Comparison of ENCODE assay signal across 10 cellular contexts in the genomic region with DNA sequence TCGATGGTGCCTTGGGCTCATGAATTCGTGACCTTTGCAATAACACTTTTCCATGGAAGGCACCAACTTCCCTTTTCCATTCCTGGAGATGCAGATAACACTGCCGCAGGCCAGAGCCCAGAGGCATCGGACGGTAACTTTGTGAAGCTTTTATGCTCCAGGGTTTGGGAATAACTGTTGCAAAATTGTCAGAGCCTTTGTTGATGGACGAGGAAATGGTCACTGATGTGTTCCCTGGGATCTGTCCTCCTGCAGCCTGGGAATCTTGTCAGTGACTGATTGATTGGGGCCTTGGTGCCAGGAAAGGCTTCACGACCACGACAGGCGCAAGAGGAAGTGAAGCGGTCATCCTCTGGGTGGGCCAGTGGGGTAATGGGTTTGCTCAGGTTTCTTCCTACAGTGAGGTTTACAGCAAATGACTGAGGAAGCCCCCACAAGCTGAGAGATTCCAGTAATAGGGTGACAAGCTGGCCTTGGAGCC. TPM values are rescaled to one million over a fixed set of nuclear protein-coding genes. Genes with fewer than 3 reads are reported as not detected.
DNase-seq lines count a peak whose midpoint lies in the region; ATAC-seq and TF ChIP-seq lines count a peak whose summit lies in the region.
"Had no signal": no experiment of that assay in that cellular context is flagged by ENCODE, and none has a peak within 500 bp of the region (broad histone marks: within the 10 kb centered on the region; RNA-seq: fewer than 3 reads in every experiment).

No MANE protein-coding gene starts in this region.

- H3K4me1 ChIP-seq in HUES6 (ENCODE audit: control insufficient read depth, insufficient read depth, low read length) = no peaks in the 10 kb centered on the region; the same call in 1 of the 2 replicates
- H3K4me1 ChIP-seq in PC-3 (ENCODE audit: insufficient read depth, low read length) = no peaks in the 10 kb centered on the region

- H4K20me1 ChIP-seq in PC-3 (ENCODE audit: low read length) = 0 out of 2 replicates have a peak, but pooled peaks cover 4% of the 10 kb centered on the region

- BruUV-seq in PC-3 (replicated peaks; lab: Mats Ljungman, UMichigan) = no TSS peak

- no peaks in the 10 kb centered on the region for H3K27me3 ChIP-seq in HUES6 (ENCODE audit: control insufficient read depth, insufficient read depth, low read length)
- no peaks in the 10 kb centered on the region for H3K27me3 ChIP-seq in PC-3 (ENCODE audit: low read length)

- H3K27ac ChIP-seq in HUES6 (ENCODE audit: low read depth, low read length) (peak overlapping the region; percentile 34; the same call in 1 of the 2 replicates), coronary artery (peak overlapping the region; percentile 63 to 86), PC-3 (ENCODE audit: low read length) (no peak overlapping the region)

- no peak overlapping the region for H2AFZ ChIP-seq in PC-3 (ENCODE audit: low read length)

- no peak overlapping the region for H3K4me3 Mint-ChIP-seq in nephron progenitor cell

- H3F3A ChIP-seq in PC-3 (ENCODE audit: low read length, unreplicated experiment) = peaks cover 3% of the 10 kb centered on the region

- peak overlapping the region; percentile 75 for H3K27ac Mint-ChIP-seq in nephron progenitor cell

- DNase-seq in A172 (ENCODE audit: low spot score) (peak; percentile 38), coronary artery (ENCODE audit: low spot score) (no peak), nephron progenitor cell (no peak), PC-3 (no peak), NCI-H446 (lab: John Stamatoyannopoulos, UW) (no peak)
- DNase-seq: NCI-H1436; stimulated activated naive CD8-positive, alpha-beta T cell treated with anti-CD3 and anti-CD28 coated beads, Interleukin-15, amount 100 ng/mL, for 72 hours had no signal

- H3K36me3 ChIP-seq in HUES6 (ENCODE audit: control insufficient read depth, insufficient read depth, low read length) = peaks cover 80% of the 10 kb centered on the region
- H3K36me3 ChIP-seq in PC-3 (ENCODE audit: low read depth, low read length) = peaks cover 19% of the 10 kb centered on the region; the same call in 1 of the 2 replicates

- TF ChIP-seq CTCF in coronary artery (IDR thresholded peaks at IDR 0.05) (no peak), nephron progenitor cell (IDR thresholded peaks at IDR 0.05) (no peak), PC-3 (conservative IDR thresholded peaks at IDR 0.05; ENCODE audit: low read depth, low read length) (no peak)

- no peak for ATAC-seq in GM18907 (IDR thresholded peaks at IDR 0.05; ENCODE audit: unreplicated experiment)
- no peak for ATAC-seq in PC-3
- ATAC-seq in GM18909 (IDR thresholded peaks at IDR 0.05; ENCODE audit: poor library complexity, unreplicated experiment) = no peak
- ATAC-seq: stimulated activated naive CD8-positive, alpha-beta T cell treated with anti-CD3 and anti-CD28 coated beads, Interleukin-15, amount 100 ng/mL, for 72 hours had no signal

- H3K27me3 Mint-ChIP-seq in nephron progenitor cell (ENCODE audit: low read depth, poor library complexity) = no peaks in the 10 kb centered on the region
- H3K27me3 Mint-ChIP-seq: stimulated activated naive CD8-positive, alpha-beta T cell treated with anti-CD3 and anti-CD28 coated beads, Interleukin-15, amount 100 ng/mL, for 72 hours had no signal

- CTCF ChIA-PET in PC-3 (lab: Charles Lee) = no interaction called here

- H3K9me3 ChIP-seq in HUES6 (ENCODE audit: control insufficient read depth, insufficient read depth, low read depth, low read length) (no peaks in the 10 kb centered on the region), PC-3 (ENCODE audit: low read length) (no peaks in the 10 kb centered on the region)

- intact Hi-C loops in PC-3 (cut with micrococcal nuclease) = no loop called here

- H3K4me3 ChIP-seq in HUES6 (ENCODE audit: low read depth, low read length) (no peak overlapping the region), coronary artery (peak overlapping the region; percentile 28), PC-3 (ENCODE audit: low read length) (no peak overlapping the region)

- H3K4me2 ChIP-seq in PC-3 (ENCODE audit: low read length) = no peak overlapping the region

- H3K9me3 Mint-ChIP-seq in nephron progenitor cell = no peaks in the 10 kb centered on the region
- H3K9me3 Mint-ChIP-seq: stimulated activated naive CD8-positive, alpha-beta T cell treated with anti-CD3 and anti-CD28 coated beads, Interleukin-15, amount 100 ng/mL, for 72 hours had no signal

- peaks cover 19% of the 10 kb centered on the region; the same call in 1 of the 2 replicates for H3K79me2 ChIP-seq in PC-3 (ENCODE audit: low read length)

- H3K9me2 ChIP-seq in PC-3 (replicated peaks; ENCODE audit: low read length) = no peaks in the 10 kb centered on the region

- peaks cover 30% of the 10 kb centered on the region for H3K36me3 Mint-ChIP-seq in nephron progenitor cell (ENCODE audit: low read depth)

- H3K9ac ChIP-seq in HUES6 (ENCODE audit: low read length) = no peak overlapping the region
- H3K9ac ChIP-seq in PC-3 (ENCODE audit: low read length) = no peak overlapping the region

- POLR2A ChIA-PET in PC-3 (lab: Charles Lee; ENCODE audit: unreplicated experiment) = interaction anchor here (0.6 kb wide), 1 partner anchor 48 kb away, joined by 3 read pairs; no protein-coding TSS in a partner anchor

- H3K4me1 Mint-ChIP-seq in nephron progenitor cell = peaks cover 72% of the 10 kb centered on the region

RNA-seq across cellular contexts. Expression of gene PGS1, which starts 37.4 kb away (rescaled TPM):
- 25.6 and 40.1 TPM in 2 replicates for total RNA-seq in A172 (2014; rRNA removed; shearing (Covaris generic))
- 40.6 and 47.0 TPM in 2 replicates for total RNA-seq in PC-3 (2014; rRNA removed)

RNA-seq across cellular contexts. Expression of gene SOCS3, which starts 56.0 kb away (rescaled TPM):
- 51.0 and 60.2 TPM in 2 replicates for total RNA-seq in A172 (2014; rRNA removed; shearing (Covaris generic))
- total RNA-seq in PC-3 (2014; rRNA removed) = 103 and 125 TPM in 2 replicates
